Comparison of ENCODE assay signal across 1 cellular context in the genomic region with DNA sequence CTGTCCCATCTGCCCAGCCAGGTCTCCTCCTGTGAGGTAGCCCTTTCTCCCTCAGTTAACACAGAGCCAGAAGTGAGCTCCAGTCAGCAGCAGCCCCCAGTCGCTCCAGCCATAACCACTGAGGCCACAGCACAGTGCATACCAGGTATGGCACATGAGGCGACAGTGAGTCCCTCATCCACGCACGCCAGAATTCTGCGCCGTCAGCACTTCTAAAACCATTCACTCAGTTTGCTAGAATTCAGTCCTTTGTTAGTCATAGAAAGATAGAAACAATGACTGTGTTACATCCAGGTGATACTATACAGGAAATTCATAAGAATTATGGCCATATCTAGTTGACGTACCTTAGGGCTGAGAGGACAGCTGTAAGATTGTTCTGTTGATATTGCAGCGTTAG.
TF ChIP-seq lines count a peak whose summit lies in the region.

No MANE protein-coding gene starts in this region.

TF ChIP-seq in H1, 55 proteins besides CTCF, POLR2A, EP300 and RAD21:
- TF ChIP-seq ASH2L (IDR thresholded peaks at IDR 0.05; ENCODE audit: low read length) = no peak
- no peak for TF ChIP-seq NRF1 (IDR thresholded peaks at IDR 0.05; ENCODE audit: low read depth, low read length)
- TF ChIP-seq CBX8 (IDR thresholded peaks at IDR 0.05; ENCODE audit: borderline replicate concordance, low read depth, low read length) = no peak
- TF ChIP-seq EGR1 (IDR thresholded peaks at IDR 0.05; ENCODE audit: borderline replicate concordance, low read depth, low read length) = no peak
- no peak for TF ChIP-seq BRCA1 (IDR thresholded peaks at IDR 0.05; ENCODE audit: low read depth, low read length)
- TF ChIP-seq SP4 (IDR thresholded peaks at IDR 0.05; ENCODE audit: low read length) = no peak
- TF ChIP-seq RFX5 (IDR thresholded peaks at IDR 0.05; ENCODE audit: borderline replicate concordance, low read depth, low read length) = no peak
- no peak for TF ChIP-seq GTF2F1 (IDR thresholded peaks at IDR 0.05; ENCODE audit: borderline replicate concordance, low read depth, low read length)
